In the genomic region with DNA sequence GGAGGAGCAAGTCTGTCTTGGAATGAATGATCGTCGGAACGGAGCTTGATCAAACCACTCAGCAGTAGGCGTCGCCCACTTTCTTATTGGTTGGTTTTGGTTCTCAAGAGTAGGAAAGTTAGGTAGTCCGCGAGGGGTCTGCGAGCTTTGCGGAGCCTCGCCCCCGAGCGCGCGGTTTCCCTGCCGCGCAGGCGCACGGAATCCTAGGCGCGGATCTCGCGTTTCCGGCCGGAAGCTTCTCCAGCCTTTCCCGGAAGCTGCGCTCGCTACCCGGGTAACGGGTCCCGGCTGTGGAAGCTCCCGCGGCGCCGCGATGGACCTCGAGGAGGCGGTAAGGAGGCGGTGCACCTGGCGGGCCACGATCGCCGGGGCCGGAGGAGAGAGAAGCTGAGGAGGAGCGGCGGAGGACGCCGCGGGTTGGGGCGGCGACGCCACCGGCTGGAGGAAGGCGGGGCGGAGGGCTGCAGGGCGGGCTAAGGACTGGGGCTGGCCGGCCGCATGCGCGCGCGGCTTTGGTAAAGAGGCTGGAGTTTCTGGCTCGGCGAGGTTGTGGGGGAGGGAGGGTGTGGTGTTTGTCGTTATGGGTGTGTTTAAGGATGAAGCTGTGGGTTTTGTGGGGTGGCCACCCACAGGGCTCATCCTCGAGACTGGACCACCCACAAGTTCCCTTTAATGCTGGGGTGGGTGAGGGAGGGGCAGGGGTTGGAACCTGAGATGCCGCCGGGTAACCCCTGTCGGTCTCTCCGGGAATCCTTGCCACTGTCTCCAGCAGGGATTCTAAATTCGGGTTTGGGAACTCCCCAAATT, we compare ENCODE assay signal across 1 cellular context.
TF ChIP-seq lines count a peak whose summit lies in the region.

A gene (plus strand): TSS at position 246 of the 807 bp plus-strand sequence. CDS start 68 bp downstream, at position 314.

TF ChIP-seq in K562, 482 proteins besides CTCF, POLR2A, EP300 and RAD21 (continued from another document and continues in another):
- TF ChIP-seq, protein P1, sequence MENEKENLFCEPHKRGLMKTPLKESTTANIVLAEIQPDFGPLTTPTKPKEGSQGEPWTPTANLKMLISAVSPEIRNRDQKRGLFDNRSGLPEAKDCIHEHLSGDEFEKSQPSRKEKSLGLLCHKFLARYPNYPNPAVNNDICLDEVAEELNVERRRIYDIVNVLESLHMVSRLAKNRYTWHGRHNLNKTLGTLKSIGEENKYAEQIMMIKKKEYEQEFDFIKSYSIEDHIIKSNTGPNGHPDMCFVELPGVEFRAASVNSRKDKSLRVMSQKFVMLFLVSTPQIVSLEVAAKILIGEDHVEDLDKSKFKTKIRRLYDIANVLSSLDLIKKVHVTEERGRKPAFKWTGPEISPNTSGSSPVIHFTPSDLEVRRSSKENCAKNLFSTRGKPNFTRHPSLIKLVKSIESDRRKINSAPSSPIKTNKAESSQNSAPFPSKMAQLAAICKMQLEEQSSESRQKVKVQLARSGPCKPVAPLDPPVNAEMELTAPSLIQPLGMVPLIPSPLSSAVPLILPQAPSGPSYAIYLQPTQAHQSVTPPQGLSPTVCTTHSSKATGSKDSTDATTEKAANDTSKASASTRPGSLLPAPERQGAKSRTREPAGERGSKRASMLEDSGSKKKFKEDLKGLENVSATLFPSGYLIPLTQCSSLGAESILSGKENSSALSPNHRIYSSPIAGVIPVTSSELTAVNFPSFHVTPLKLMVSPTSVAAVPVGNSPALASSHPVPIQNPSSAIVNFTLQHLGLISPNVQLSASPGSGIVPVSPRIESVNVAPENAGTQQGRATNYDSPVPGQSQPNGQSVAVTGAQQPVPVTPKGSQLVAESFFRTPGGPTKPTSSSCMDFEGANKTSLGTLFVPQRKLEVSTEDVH (IDR thresholded peaks at IDR 0.05; ENCODE audit: low read depth, partially characterized antibody), result peak; percentile 83
- TF ChIP-seq, protein P2, sequence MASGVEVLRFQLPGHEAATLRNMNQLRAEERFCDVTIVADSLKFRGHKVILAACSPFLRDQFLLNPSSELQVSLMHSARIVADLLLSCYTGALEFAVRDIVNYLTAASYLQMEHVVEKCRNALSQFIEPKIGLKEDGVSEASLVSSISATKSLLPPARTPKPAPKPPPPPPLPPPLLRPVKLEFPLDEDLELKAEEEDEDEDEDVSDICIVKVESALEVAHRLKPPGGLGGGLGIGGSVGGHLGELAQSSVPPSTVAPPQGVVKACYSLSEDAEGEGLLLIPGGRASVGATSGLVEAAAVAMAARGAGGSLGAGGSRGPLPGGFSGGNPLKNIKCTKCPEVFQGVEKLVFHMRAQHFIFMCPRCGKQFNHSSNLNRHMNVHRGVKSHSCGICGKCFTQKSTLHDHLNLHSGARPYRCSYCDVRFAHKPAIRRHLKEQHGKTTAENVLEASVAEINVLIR (CRISPR knock-in tag; IDR thresholded peaks at IDR 0.05), result no peak
- TF ChIP-seq, protein P3, sequence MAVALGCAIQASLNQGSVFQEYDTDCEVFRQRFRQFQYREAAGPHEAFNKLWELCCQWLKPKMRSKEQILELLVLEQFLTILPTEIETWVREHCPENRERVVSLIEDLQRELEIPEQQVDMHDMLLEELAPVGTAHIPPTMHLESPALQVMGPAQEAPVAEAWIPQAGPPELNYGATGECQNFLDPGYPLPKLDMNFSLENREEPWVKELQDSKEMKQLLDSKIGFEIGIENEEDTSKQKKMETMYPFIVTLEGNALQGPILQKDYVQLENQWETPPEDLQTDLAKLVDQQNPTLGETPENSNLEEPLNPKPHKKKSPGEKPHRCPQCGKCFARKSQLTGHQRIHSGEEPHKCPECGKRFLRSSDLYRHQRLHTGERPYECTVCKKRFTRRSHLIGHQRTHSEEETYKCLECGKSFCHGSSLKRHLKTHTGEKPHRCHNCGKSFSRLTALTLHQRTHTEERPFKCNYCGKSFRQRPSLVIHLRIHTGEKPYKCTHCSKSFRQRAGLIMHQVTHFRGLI (CRISPR knock-in tag; IDR thresholded peaks at IDR 0.05), result no peak
- no peak for TF ChIP-seq RBM15 (IDR thresholded peaks at IDR 0.05; ENCODE audit: insufficient read depth, low read length)
- TF ChIP-seq NFATC3 (IDR thresholded peaks at IDR 0.05), result peak; percentile 97; the same call in 1 of the 2 replicates
- no peak for TF ChIP-seq ZSCAN29 (IDR thresholded peaks at IDR 0.05)
- TF ChIP-seq ZC3H4 (CRISPR knock-in tag; IDR thresholded peaks at IDR 0.05; ENCODE audit: borderline replicate concordance), result no peak
- no peak for TF ChIP-seq ZNF311 (CRISPR knock-in tag; IDR thresholded peaks at IDR 0.05)
- TF ChIP-seq TCF3 (CRISPR knock-in tag; IDR thresholded peaks at IDR 0.05), result 0 out of 2 replicates have a peak, but pooled peaks have one; percentile 18
- TF ChIP-seq ZNF75A (CRISPR knock-in tag; IDR thresholded peaks at IDR 0.05), result no peak
- no peak for TF ChIP-seq ZNF507 (tag; conservative IDR thresholded peaks at IDR 0.05)
- TF ChIP-seq ZNF347 (CRISPR knock-in tag; IDR thresholded peaks at IDR 0.05; ENCODE audit: low read depth), result no peak
- no peak for TF ChIP-seq SMAD2 (IDR thresholded peaks at IDR 0.05; ENCODE audit: low read depth, low read length)
- TF ChIP-seq NFRKB (IDR thresholded peaks at IDR 0.05; ENCODE audit: low read depth), result no peak; the same call in 1 of the 2 replicates
- no peak for TF ChIP-seq ZNF583 (CRISPR knock-in tag; IDR thresholded peaks at IDR 0.05)
- TF ChIP-seq DPF2 (IDR thresholded peaks at IDR 0.05), result peak; percentile 30
- no peak for TF ChIP-seq CSDE1 (IDR thresholded peaks at IDR 0.05)
- peak; percentile 16; the same call in 1 of the 2 replicates for TF ChIP-seq GTF2F1 (IDR thresholded peaks at IDR 0.05; ENCODE audit: low read depth, low read length)
- peak; percentile 79; the same call in 1 of the 2 replicates for TF ChIP-seq SNIP1 (IDR thresholded peaks at IDR 0.05; ENCODE audit: low read depth)
- 0 out of 2 replicates have a peak, but pooled peaks have one; percentile 15 for TF ChIP-seq JUN (IDR thresholded peaks at IDR 0.05; ENCODE audit: borderline replicate concordance, low read depth, low read length)
- TF ChIP-seq JUN (CRISPR knock-in tag; IDR thresholded peaks at IDR 0.05; ENCODE audit: borderline replicate concordance), result 0 out of 2 replicates have a peak, but pooled peaks have one; percentile 23
- TF ChIP-seq, protein P4, sequence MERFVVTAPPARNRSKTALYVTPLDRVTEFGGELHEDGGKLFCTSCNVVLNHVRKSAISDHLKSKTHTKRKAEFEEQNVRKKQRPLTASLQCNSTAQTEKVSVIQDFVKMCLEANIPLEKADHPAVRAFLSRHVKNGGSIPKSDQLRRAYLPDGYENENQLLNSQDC (CRISPR knock-in tag; IDR thresholded peaks at IDR 0.05), result no peak
- no peak for TF ChIP-seq CBX2 (IDR thresholded peaks at IDR 0.05; ENCODE audit: insufficient read depth, low read length, poor library complexity, severe bottlenecking)
- peak; percentile 87 for TF ChIP-seq TCF7 (IDR thresholded peaks at IDR 0.05; ENCODE audit: borderline replicate concordance)
- peak; percentile 11 for TF ChIP-seq RBM25 (IDR thresholded peaks at IDR 0.05; ENCODE audit: low read depth, low read length, severe bottlenecking)
- TF ChIP-seq ZC3H11A (IDR thresholded peaks at IDR 0.05; ENCODE audit: low read depth, low read length), result no peak
- no peak for TF ChIP-seq ELF2 (CRISPR knock-in tag; IDR thresholded peaks at IDR 0.05)
- no peak for TF ChIP-seq SP2 (IDR thresholded peaks at IDR 0.05; ENCODE audit: extremely low read depth, low read depth, low read length, poor library complexity, severe bottlenecking)
- TF ChIP-seq POLR2G (IDR thresholded peaks at IDR 0.05; ENCODE audit: low read depth, low read length), result peak; percentile 92
- TF ChIP-seq TBP (optimal IDR thresholded peaks at IDR 0.05; ENCODE audit: low read depth, low read length), result peak; percentile 93
- TF ChIP-seq, protein P5, sequence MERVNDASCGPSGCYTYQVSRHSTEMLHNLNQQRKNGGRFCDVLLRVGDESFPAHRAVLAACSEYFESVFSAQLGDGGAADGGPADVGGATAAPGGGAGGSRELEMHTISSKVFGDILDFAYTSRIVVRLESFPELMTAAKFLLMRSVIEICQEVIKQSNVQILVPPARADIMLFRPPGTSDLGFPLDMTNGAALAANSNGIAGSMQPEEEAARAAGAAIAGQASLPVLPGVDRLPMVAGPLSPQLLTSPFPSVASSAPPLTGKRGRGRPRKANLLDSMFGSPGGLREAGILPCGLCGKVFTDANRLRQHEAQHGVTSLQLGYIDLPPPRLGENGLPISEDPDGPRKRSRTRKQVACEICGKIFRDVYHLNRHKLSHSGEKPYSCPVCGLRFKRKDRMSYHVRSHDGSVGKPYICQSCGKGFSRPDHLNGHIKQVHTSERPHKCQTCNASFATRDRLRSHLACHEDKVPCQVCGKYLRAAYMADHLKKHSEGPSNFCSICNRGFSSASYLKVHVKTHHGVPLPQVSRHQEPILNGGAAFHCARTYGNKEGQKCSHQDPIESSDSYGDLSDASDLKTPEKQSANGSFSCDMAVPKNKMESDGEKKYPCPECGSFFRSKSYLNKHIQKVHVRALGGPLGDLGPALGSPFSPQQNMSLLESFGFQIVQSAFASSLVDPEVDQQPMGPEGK (CRISPR knock-in tag; IDR thresholded peaks at IDR 0.05; ENCODE audit: borderline replicate concordance), result no peak
- TF ChIP-seq ZNF586 (CRISPR knock-in tag; conservative IDR thresholded peaks at IDR 0.05), result no peak
- TF ChIP-seq, protein P6, sequence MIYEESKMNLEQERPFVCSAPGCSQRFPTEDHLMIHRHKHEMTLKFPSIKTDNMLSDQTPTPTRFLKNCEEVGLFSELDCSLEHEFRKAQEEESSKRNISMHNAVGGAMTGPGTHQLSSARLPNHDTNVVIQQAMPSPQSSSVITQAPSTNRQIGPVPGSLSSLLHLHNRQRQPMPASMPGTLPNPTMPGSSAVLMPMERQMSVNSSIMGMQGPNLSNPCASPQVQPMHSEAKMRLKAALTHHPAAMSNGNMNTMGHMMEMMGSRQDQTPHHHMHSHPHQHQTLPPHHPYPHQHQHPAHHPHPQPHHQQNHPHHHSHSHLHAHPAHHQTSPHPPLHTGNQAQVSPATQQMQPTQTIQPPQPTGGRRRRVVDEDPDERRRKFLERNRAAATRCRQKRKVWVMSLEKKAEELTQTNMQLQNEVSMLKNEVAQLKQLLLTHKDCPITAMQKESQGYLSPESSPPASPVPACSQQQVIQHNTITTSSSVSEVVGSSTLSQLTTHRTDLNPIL (CRISPR knock-in tag; IDR thresholded peaks at IDR 0.05), result no peak
- no peak for TF ChIP-seq ILF3 (IDR thresholded peaks at IDR 0.05; ENCODE audit: borderline replicate concordance)
- no peak; a peak in 2 of 4 replicates for TF ChIP-seq TBL1XR1 (IDR thresholded peaks at IDR 0.05; ENCODE audit: low read length in 2 of 2)
- no peak for TF ChIP-seq CHCHD3 (CRISPR knock-in tag; IDR thresholded peaks at IDR 0.05)
- TF ChIP-seq ZNF121 (CRISPR knock-in tag; conservative IDR thresholded peaks at IDR 0.05), result no peak
- peak; percentile 58 for TF ChIP-seq SMAD1 (IDR thresholded peaks at IDR 0.05; ENCODE audit: low read depth, low read length, partially characterized antibody)
- no peak for TF ChIP-seq ZZZ3 (IDR thresholded peaks at IDR 0.05)
- TF ChIP-seq YY1 (IDR thresholded peaks at IDR 0.05; ENCODE audit: borderline replicate concordance in 1 of 3, control insufficient read depth in 1 of 3, extremely low read depth in 1 of 3, insufficient read depth in 3 of 3, insufficient read length in 1 of 3, insufficient replicate concordance in 2 of 3, low read depth in 1 of 3, low read length in 2 of 3), result no peak
- no peak for TF ChIP-seq PURB (CRISPR knock-in tag; IDR thresholded peaks at IDR 0.05; ENCODE audit: low read depth)
- TF ChIP-seq ARNT (IDR thresholded peaks at IDR 0.05), result no peak
- TF ChIP-seq, protein P7, sequence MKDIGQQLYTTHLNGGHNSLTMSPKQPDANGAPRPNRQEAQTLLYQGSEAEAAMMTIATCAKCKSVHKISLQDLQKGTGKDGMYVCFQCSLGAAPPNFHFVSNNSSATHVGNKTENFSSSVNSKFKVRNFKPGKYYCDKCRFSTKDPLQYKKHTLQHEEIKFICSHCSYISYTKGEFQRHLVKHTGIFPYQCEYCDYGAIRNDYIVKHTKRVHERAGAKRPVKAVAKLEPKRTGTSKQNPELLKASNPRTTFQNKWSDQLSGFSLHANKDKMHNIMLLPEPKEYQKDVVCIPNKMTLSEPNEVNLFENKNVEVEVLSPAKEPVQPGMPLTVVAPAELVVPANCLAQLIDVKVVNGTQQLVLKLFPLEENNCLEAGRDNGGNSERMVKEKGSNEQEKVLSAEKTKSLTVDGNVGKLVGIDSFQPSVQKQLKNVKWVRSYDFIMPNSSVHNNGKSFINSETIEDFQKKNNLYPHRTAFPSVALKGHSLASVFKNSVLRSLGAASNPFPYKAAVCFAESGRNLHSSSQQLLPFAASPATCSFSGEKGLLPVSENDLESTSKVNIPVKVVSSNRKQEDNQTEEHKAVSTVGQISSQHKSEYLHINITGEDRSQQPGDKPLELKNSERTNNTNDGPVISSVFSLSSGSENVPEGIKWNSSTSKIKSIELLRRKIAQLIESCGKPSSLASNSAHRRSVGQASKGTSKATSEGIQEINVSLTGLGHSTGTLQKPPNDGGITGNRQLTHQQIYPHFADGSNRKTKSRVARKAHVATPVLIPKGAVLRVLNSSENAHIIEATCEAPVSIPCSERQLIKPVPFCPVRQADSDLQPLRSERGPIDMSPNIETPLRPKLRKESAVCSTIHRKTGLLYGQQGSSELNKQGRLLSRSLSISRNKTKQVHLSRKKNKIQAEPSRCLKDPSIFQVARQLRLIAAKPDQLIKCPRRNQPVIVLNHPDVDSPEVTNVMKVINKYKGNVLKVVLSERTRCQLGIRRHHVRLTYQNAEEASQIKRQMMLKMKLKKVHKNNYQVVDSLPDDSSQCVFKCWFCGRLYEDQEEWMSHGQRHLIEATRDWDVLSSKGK (CRISPR knock-in tag; IDR thresholded peaks at IDR 0.05), result no peak
- peak; percentile 77 for TF ChIP-seq EGR1 (conservative IDR thresholded peaks at IDR 0.05)
- no peak for TF ChIP-seq BCOR (IDR thresholded peaks at IDR 0.05)
- TF ChIP-seq NR2C1 (IDR thresholded peaks at IDR 0.05), result no peak
- TF ChIP-seq NR2C1 (tag; IDR thresholded peaks at IDR 0.05), result no peak
- TF ChIP-seq MECOM (CRISPR knock-in tag; IDR thresholded peaks at IDR 0.05), result no peak
- TF ChIP-seq ZNF124 (CRISPR knock-in tag; IDR thresholded peaks at IDR 0.05), result no peak
- TF ChIP-seq MEIS2 (IDR thresholded peaks at IDR 0.05; ENCODE audit: partially characterized antibody), result peak; percentile 92
- TF ChIP-seq XRCC3 (IDR thresholded peaks at IDR 0.05), result no peak
- peak in 1 of 2 experiments; percentile 81; a peak in 3 of 4 replicates for TF ChIP-seq RCOR1 (IDR thresholded peaks at IDR 0.05; ENCODE audit: borderline replicate concordance in 1 of 2, low read depth in 2 of 2, low read length in 2 of 2)
- no peak; the same call in 1 of the 2 replicates for TF ChIP-seq TEAD4 (IDR thresholded peaks at IDR 0.05; ENCODE audit: low read length)
- TF ChIP-seq TEAD4 (CRISPR knock-in tag; IDR thresholded peaks at IDR 0.05; ENCODE audit: borderline replicate concordance), result no peak
- peak; percentile 95 for TF ChIP-seq GABPA (tag; conservative IDR thresholded peaks at IDR 0.05; ENCODE audit: low read depth)
- TF ChIP-seq ZNF589 (CRISPR knock-in tag; IDR thresholded peaks at IDR 0.05; ENCODE audit: low read depth), result no peak; the same call in 1 of the 2 replicates
- no peak for TF ChIP-seq KAT2B (IDR thresholded peaks at IDR 0.05; ENCODE audit: low read depth, low read length)
